ENCODE assay signal across 9 cellular contexts in genomic region chr2:181462032-181462431, GRCh38. TPM values are rescaled to one million over a fixed set of nuclear protein-coding genes. Genes with fewer than 3 reads are reported as not detected.
DNase-seq lines count a peak whose midpoint lies in the region; ATAC-seq and TF ChIP-seq lines count a peak whose summit lies in the region.
"Had no signal": no experiment of that assay in that cellular context is flagged by ENCODE, and none has a peak within 500 bp of the region (broad histone marks: within the 10 kb centered on the region; RNA-seq: fewer than 3 reads in every experiment).

No MANE protein-coding gene starts in this region.

- peak overlapping the region; percentile 73 to 84 for H3K27ac Mint-ChIP-seq in T-cell

- H3K9ac ChIP-seq in neuronal stem cell (ENCODE audit: low read depth, low read length, poor library complexity) = no peak overlapping the region
- H3K9ac ChIP-seq: KMS-11 had no signal

- H3K4me3 ChIP-seq in neuronal stem cell (ENCODE audit: low read length in 2 of 2) = no peak overlapping the region
- H3K4me3 ChIP-seq in lower leg skin (ENCODE audit: low read depth, poor library complexity, severe bottlenecking) = no peak overlapping the region

- H3K36me3 Mint-ChIP-seq in T-cell = peaks cover 51% of the 10 kb centered on the region

- H3K36me3 ChIP-seq in neuronal stem cell (replicated peaks in 1 of 2; ENCODE audit: control insufficient read depth in 2 of 2, insufficient read depth in 2 of 2, low read length in 2 of 2) = no peaks in the 10 kb centered on the region

- no peak overlapping the region for H4K8ac ChIP-seq in neuronal stem cell (ENCODE audit: low read depth, low read length)

- peak overlapping the region; percentile 55 to 94 (median 62) for H3K4me3 Mint-ChIP-seq in T-cell

- peaks cover 0 to 5% of the 10 kb centered on the region in 2 donors for H3K4me1 ChIP-seq in neuronal stem cell (ENCODE audit: control insufficient read depth in 2 of 2, insufficient read depth in 1 of 2, low read depth in 1 of 2, low read length in 2 of 2)

- H3K9me3 ChIP-seq in neuronal stem cell (replicated peaks in 1 of 2; ENCODE audit: control insufficient read depth in 2 of 2, insufficient read depth in 1 of 2, low read depth in 1 of 2, low read length in 2 of 2) = no peaks in the 10 kb centered on the region

- H2BK120ac ChIP-seq in neuronal stem cell (ENCODE audit: low read depth, low read length) = no peak overlapping the region

- POLR2A ChIA-PET in T-cell (lab: Charles Lee) = interaction anchor here in 1 of 2 donors (0.8 kb wide), 1 partner anchor 20 kb away, joined by 3 read pairs; no protein-coding TSS in a partner anchor

- no CpG with 5 or more reads among the region's 1 CpG for WGBS in neuronal stem cell (ENCODE audit: extremely low coverage in 2 of 2, insufficient read length in 2 of 2, insufficient replicate concordance in 1 of 2), 2 donors
- 60% methylated on average over 1 of the region's 1 CpG for WGBS in lower leg skin, 2 donors

- DNase-seq in T-cell = no peak
- no peak for DNase-seq in neuronal stem cell (ENCODE audit: low spot score)
- DNase-seq in lower leg skin (ENCODE audit: low spot score in 2 of 2) = no peak
- DNase-seq in dermis blood vessel endothelial cell = no peak

- no peak overlapping the region for H3K18ac ChIP-seq in neuronal stem cell (ENCODE audit: low read length)

- H3K9me3 Mint-ChIP-seq in T-cell = no peaks in the 10 kb centered on the region

- H3K27me3 Mint-ChIP-seq in T-cell = no peaks in the 10 kb centered on the region

- no peak overlapping the region for H3K23ac ChIP-seq in neuronal stem cell (ENCODE audit: low read depth, low read length, poor library complexity)

- H3K4me2 ChIP-seq in neuronal stem cell (ENCODE audit: insufficient read depth, low read length, poor library complexity, severe bottlenecking) = peak overlapping the region; percentile 11

- no peak overlapping the region for H2BK12ac ChIP-seq in neuronal stem cell (ENCODE audit: low read length)

- TF ChIP-seq POLR2A in lower leg skin (IDR thresholded peaks at IDR 0.05) = no peak

- ATAC-seq in GM18861 (IDR thresholded peaks at IDR 0.05; ENCODE audit: unreplicated experiment) = peak; percentile 30
- ATAC-seq in HG02759 (IDR thresholded peaks at IDR 0.05; ENCODE audit: unreplicated experiment) = peak; percentile 17
- ATAC-seq in T-cell (replicated peaks in 1 of 4) = no peak
- ATAC-seq in GM19467 (IDR thresholded peaks at IDR 0.05; ENCODE audit: unreplicated experiment) = no peak
- ATAC-seq: sciatic nerve had no signal

- TF ChIP-seq CTCF in lower leg skin (IDR thresholded peaks at IDR 0.05) = no peak

- no peak overlapping the region for H2BK15ac ChIP-seq in neuronal stem cell (ENCODE audit: low read length)

- peaks cover 5 to 27% (median 14%) of the 10 kb centered on the region in 3 experiments for H3K27me3 ChIP-seq in neuronal stem cell (ENCODE audit: control insufficient read depth in 3 of 3, insufficient read depth in 3 of 3, low read depth in 1 of 3, low read length in 3 of 3)

- no peak overlapping the region for H3K27ac ChIP-seq in neuronal stem cell (replicated peaks; ENCODE audit: low read length)
- H3K27ac ChIP-seq: KMS-11 had no signal

- H3K79me1 ChIP-seq in neuronal stem cell (ENCODE audit: low read depth, low read length) = no peaks in the 10 kb centered on the region

- no peak overlapping the region for H2AK5ac ChIP-seq in neuronal stem cell (ENCODE audit: low read depth, low read length)

- intact Hi-C loops in lower leg skin (cut with DNase I; ENCODE audit: low total_unique reads) = no loop called here

- no peak overlapping the region for H2AFZ ChIP-seq in neuronal stem cell (ENCODE audit: low read length)

- no peak overlapping the region for H2BK5ac ChIP-seq in neuronal stem cell (ENCODE audit: low read length)

- CTCF ChIA-PET in T-cell (lab: Charles Lee) = interaction anchor here in 1 of 2 donors (0.6 to 1.4 kb wide), 4 partner anchors 10 to 340 kb away, joined by 3 read pairs; no protein-coding TSS in a partner anchor

- peaks cover 57 to 78% (median 62%) of the 10 kb centered on the region in 3 donors for H3K4me1 Mint-ChIP-seq in T-cell

- H3K14ac ChIP-seq in neuronal stem cell (ENCODE audit: low read length) = no peak overlapping the region

- H3K4ac ChIP-seq in neuronal stem cell (ENCODE audit: low read length) = no peak overlapping the region

- H4K91ac ChIP-seq in neuronal stem cell (ENCODE audit: low read depth, low read length, poor library complexity) = no peak overlapping the region

RNA-seq across cellular contexts. Expression of gene ITGA4, which starts 4.8 kb away (rescaled TPM):
- total RNA-seq in T-cell (100 to 1,000 TPM; 150 to 318 (median 255) TPM), lower leg skin (1 to 10 TPM; 2.0 to 5.7 (median 3.9) TPM), dermis blood vessel endothelial cell (0.60 and 1.0 TPM in 2 replicates)
- 1.5 TPM for polyA plus RNA-seq in neuronal stem cell (2013, experiment 1 of 2)
- 1.6 TPM for polyA plus RNA-seq in neuronal stem cell (2013, experiment 2 of 2)

Comparison
In these comparisons a context has a peak if more than half of its experiments do, and no peak if none do; other contexts are left out.
1. ATAC-seq: peak in GM18861 (single experiment) and HG02759 (single experiment); none in T-cell (0 of 4) and GM19467 (single experiment).
2. RNA of gene ITGA4, which starts 4.8 kb away (total RNA-seq): 150 to 318 TPM in T-cell; 2.0 to 5.7 TPM in lower leg skin and 0.60 to 1.0 TPM in dermis blood vessel endothelial cell; every median in the first group is over 10 times any median in the second.